In genomic region chr11:133134561-133135173, GRCh38 we compare ENCODE assay signal across 8 cellular contexts.
DNase-seq lines count a peak whose midpoint lies in the region; ATAC-seq and TF ChIP-seq lines count a peak whose summit lies in the region.

No MANE protein-coding gene starts in this region.

- WGBS in heart right ventricle, 2 donors = 22 to 23% methylated on average over 10 of the region's 10 CpGs

- H3K27ac ChIP-seq in heart right ventricle = no peak overlapping the region

- H3K9me3 ChIP-seq in heart right ventricle = no peaks in the 10 kb centered on the region

- intact Hi-C loops in heart right ventricle (cut with DNase I) (loop anchor here (1.0 to 10.0 kb wide), 7 partner anchors 688 to 703 kb away; no protein-coding TSS in a partner anchor), sciatic nerve (cut with DNase I) (no loop called here)

- no peaks in the 10 kb centered on the region for H3K36me3 ChIP-seq in heart right ventricle

- peak; percentile 92 for ATAC-seq in GM19463 (IDR thresholded peaks at IDR 0.05; ENCODE audit: unreplicated experiment)
- ATAC-seq in HG03442 (IDR thresholded peaks at IDR 0.05; ENCODE audit: unreplicated experiment) = peak; percentile 94
- peak in 7 of 8 donors; percentile 51 to 82 (median 73) for ATAC-seq in heart right ventricle
- peak; percentile 66 for ATAC-seq in sciatic nerve

- peak; percentile 75 to 94 (median 85) for TF ChIP-seq CTCF in heart right ventricle (IDR thresholded peaks at IDR 0.05)

- H3K27me3 ChIP-seq in heart right ventricle = peaks cover 0 to 13% (median 0%) of the 10 kb centered on the region in 7 donors

- no peak overlapping the region for H3K4me3 ChIP-seq in heart right ventricle

- DNase-seq in Daoy (ENCODE audit: low read depth) (peak; percentile 76), NCI-H748 (lab: John Stamatoyannopoulos, UW; ENCODE audit: unreplicated experiment) (peak; percentile 65), heart right ventricle (peak; percentile 38 to 46), sciatic nerve (ENCODE audit: low spot score) (peak; percentile 68), HPDE6-E6E7 (ENCODE audit: extremely low spot score) (no peak)
- peak; percentile 74 for DNase-seq in activated effector memory CD4-positive, alpha-beta T cell treated with anti-CD3 and anti-CD28 coated beads, Interleukin-2, amount 50 U/mL, for 16 hours

- H3K4me1 ChIP-seq in heart right ventricle = peaks cover 0 to 15% (median 3%) of the 10 kb centered on the region in 9 donors
